Comparison of ENCODE assay signal across 17 cellular contexts in genomic region chr7:116918744-116919143, GRCh38. TPM values are rescaled to one million over a fixed set of nuclear protein-coding genes. Genes with fewer than 3 reads are reported as not detected.
DNase-seq lines count a peak whose midpoint lies in the region; ATAC-seq, FAIRE-seq and TF ChIP-seq lines count a peak whose summit lies in the region.
"Had no signal": no experiment of that assay in that cellular context is flagged by ENCODE, and none has a peak within 500 bp of the region (broad histone marks: within the 10 kb centered on the region; RNA-seq: fewer than 3 reads in every experiment).

No MANE protein-coding gene starts in this region.

- peak; percentile 53 for ATAC-seq in SK-N-SH treated with all-trans-retinoic acid at 6 μM for 48 hours
- ATAC-seq: A549; CD8-positive, alpha-beta T cell; GM12878 had no signal

- 88% methylated on average over 3 of the region's 3 CpGs for WGBS in SK-N-SH (ENCODE audit: low lambda C conversion rate)
- WGBS in mesenchymal stem cell: no CpG with 5 or more reads among the region's 3 CpGs

- no peak overlapping the region for H4K91ac ChIP-seq in mesenchymal stem cell (ENCODE audit: low read length)

- H3K9ac ChIP-seq in SK-N-SH (no peak overlapping the region), kidney (ENCODE audit: low read length in 2 of 2) (no peak overlapping the region), mesenchymal stem cell (ENCODE audit: low read length) (no peak overlapping the region)
- H3K9ac ChIP-seq: BLaER1 treated with 17β-estradiol and CSF1 and Interleukin-3, amounts not matched to agents 10 nM and 100 nM; GM23248 had no signal

- DNase-seq in SK-N-SH: no peak
- peak; percentile 73 for DNase-seq in amniotic epithelial cell (ENCODE audit: low read depth)
- DNase-seq in kidney: no peak
- no peak for DNase-seq in mesenchymal stem cell
- DNase-seq in vagina (ENCODE audit: extremely low spot score in 2 of 2): no peak
- DNase-seq in hypothalamus (lab: John Stamatoyannopoulos, UW): no peak
- DNase-seq: Calu3; CD8-positive, alpha-beta T cell; DMS79 treated with DMSO at 0.1 percent for 48 hours; EL; GM23248 had no signal

- no peak overlapping the region for H3K27ac ChIP-seq in SK-N-SH (ENCODE audit: low read depth in 2 of 2, low read length in 1 of 2)
- H3K27ac ChIP-seq in kidney (ENCODE audit: low read depth in 2 of 2, low read length in 2 of 2): no peak overlapping the region
- H3K27ac ChIP-seq in mesenchymal stem cell (ENCODE audit: low read length, poor library complexity, severe bottlenecking): no peak overlapping the region
- no peak overlapping the region for H3K27ac ChIP-seq in vagina
- H3K27ac ChIP-seq: 22Rv1; A549; BLaER1 treated with 17β-estradiol and CSF1 and Interleukin-3, amounts not matched to agents 10 nM and 100 nM; GM23248 had no signal

- no peak for TF ChIP-seq POLR2A in vagina (IDR thresholded peaks at IDR 0.05)

- H2BK12ac ChIP-seq in mesenchymal stem cell (ENCODE audit: low read length in 2 of 2): no peak overlapping the region

- H4K8ac ChIP-seq in mesenchymal stem cell (ENCODE audit: low read length): no peak overlapping the region

- POLR2A ChIA-PET in SK-N-SH (lab: Yijun Ruan, JAX): no interaction called here

- H2BK120ac ChIP-seq in mesenchymal stem cell (ENCODE audit: low read depth, low read length): no peak overlapping the region

- H3K36me3 ChIP-seq in SK-N-SH (replicated peaks in 1 of 2; ENCODE audit: control insufficient read depth in 1 of 2, insufficient read depth in 2 of 2, low read length in 1 of 2) (peaks cover 32 to 51% of the 10 kb centered on the region in 2 experiments), kidney (ENCODE audit: control insufficient read depth in 1 of 2, insufficient read depth in 2 of 2, low read length in 2 of 2) (peaks cover 0 to 22% of the 10 kb centered on the region in 2 donors), mesenchymal stem cell (ENCODE audit: control insufficient read depth in 1 of 2, insufficient read depth in 2 of 2, low read depth in 1 of 2, low read length in 2 of 2) (peaks cover 22 to 61% of the 10 kb centered on the region in 2 experiments), vagina (peaks cover 0 to 31% of the 10 kb centered on the region in 2 donors)

- no peak for TF ChIP-seq EP300 in SK-N-SH (IDR thresholded peaks at IDR 0.05; ENCODE audit: borderline replicate concordance in 1 of 2, low read depth in 1 of 2, low read length in 1 of 2)

- H3K27me3 ChIP-seq in SK-N-SH (ENCODE audit: insufficient read depth): no peaks in the 10 kb centered on the region
- H3K27me3 ChIP-seq in mesenchymal stem cell (ENCODE audit: control insufficient read depth in 1 of 2, insufficient read depth in 1 of 2, low read length in 2 of 2): no peaks in the 10 kb centered on the region
- H3K27me3 ChIP-seq in vagina: no peaks in the 10 kb centered on the region
- H3K27me3 ChIP-seq: BLaER1 treated with 17β-estradiol and CSF1 and Interleukin-3, amounts not matched to agents 10 nM and 100 nM had no signal

- H3K18ac ChIP-seq in mesenchymal stem cell (ENCODE audit: low read depth in 1 of 2, low read length in 2 of 2): no peak overlapping the region

- no peak for TF ChIP-seq RAD21 in SK-N-SH (IDR thresholded peaks at IDR 0.05; ENCODE audit: low read length)

- TF ChIP-seq CTCF in SK-N-SH (IDR thresholded peaks at IDR 0.05): no peak
- no peak for TF ChIP-seq CTCF in kidney (IDR thresholded peaks at IDR 0.05; ENCODE audit: borderline replicate concordance, extremely low read depth, insufficient read depth)
- TF ChIP-seq CTCF in vagina (IDR thresholded peaks at IDR 0.05): no peak

- no peak overlapping the region for H3K23ac ChIP-seq in mesenchymal stem cell (ENCODE audit: low read length in 2 of 2)

- H3F3A ChIP-seq in SK-N-SH (replicated peaks; ENCODE audit: insufficient read depth): no peaks in the 10 kb centered on the region

- H2BK5ac ChIP-seq in mesenchymal stem cell (ENCODE audit: low read depth, low read length, poor library complexity, severe bottlenecking): no peak overlapping the region

- H4K20me1 ChIP-seq in SK-N-SH (ENCODE audit: insufficient read depth): no peaks in the 10 kb centered on the region

- H2BK15ac ChIP-seq in mesenchymal stem cell (ENCODE audit: low read depth, poor library complexity, severe bottlenecking): no peak overlapping the region

- H3K9me2 ChIP-seq in SK-N-SH: no peaks in the 10 kb centered on the region

- H3K14ac ChIP-seq in mesenchymal stem cell (ENCODE audit: low read length in 2 of 2): no peak overlapping the region

- H3K4me2 ChIP-seq in SK-N-SH (no peak overlapping the region), mesenchymal stem cell (ENCODE audit: low read length, poor library complexity, severe bottlenecking) (no peak overlapping the region)
- H3K4me2 ChIP-seq: A549; BLaER1 treated with 17β-estradiol and CSF1 and Interleukin-3, amounts not matched to agents 10 nM and 100 nM had no signal

- H3K4me1 ChIP-seq in SK-N-SH (ENCODE audit: control insufficient read depth in 1 of 2, insufficient read depth in 2 of 2, low read depth in 1 of 2, low read length in 1 of 2) (no peaks in the 10 kb centered on the region), kidney (ENCODE audit: control insufficient read depth in 1 of 2, insufficient read depth in 1 of 2, low read depth in 1 of 2, low read length in 2 of 2) (no peaks in the 10 kb centered on the region), mesenchymal stem cell (ENCODE audit: control insufficient read depth, insufficient read depth, low read depth, low read length) (peaks cover 1% of the 10 kb centered on the region), vagina (no peaks in the 10 kb centered on the region)
- H3K4me1 ChIP-seq: A549; BLaER1 treated with 17β-estradiol and CSF1 and Interleukin-3, amounts not matched to agents 10 nM and 100 nM had no signal

- peaks cover 5% of the 10 kb centered on the region for H3K79me1 ChIP-seq in mesenchymal stem cell (replicated peaks; ENCODE audit: low read length, poor library complexity, severe bottlenecking)

- intact Hi-C loops in kidney (cut with DNase I): no loop called here
- intact Hi-C loops in vagina (cut with DNase I): no loop called here

- CTCF ChIA-PET in SK-N-SH (lab: Yijun Ruan, JAX): interaction anchor here (0.6 to 3.3 kb wide), 5 partner anchors 9 to 209 kb away, joined by 3 to 14 read pairs (median 4); no protein-coding TSS in a partner anchor

- FAIRE-seq in kidney (lab: Jason Lieb, UNC): peak; percentile 64

- H2AFZ ChIP-seq in SK-N-SH (ENCODE audit: low read depth) (no peak overlapping the region), mesenchymal stem cell (ENCODE audit: low read depth, low read length) (no peak overlapping the region)
- H2AFZ ChIP-seq: GM23248 had no signal

- H2AK5ac ChIP-seq in mesenchymal stem cell (ENCODE audit: low read length, severe bottlenecking): no peak overlapping the region

- H3K4ac ChIP-seq in mesenchymal stem cell (ENCODE audit: low read depth in 1 of 2, low read length in 2 of 2): no peak overlapping the region

- no peaks in the 10 kb centered on the region; the same call in 1 of the 2 replicates for H3K79me2 ChIP-seq in SK-N-SH (ENCODE audit: insufficient read depth)

- H3K4me3 ChIP-seq in SK-N-SH (ENCODE audit: low read depth in 2 of 2, low read length in 1 of 2) (no peak overlapping the region), kidney (ENCODE audit: low read length in 2 of 2) (no peak overlapping the region), mesenchymal stem cell (ENCODE audit: insufficient read depth in 1 of 2, low read depth in 1 of 2, low read length in 2 of 2) (no peak overlapping the region), vagina (no peak overlapping the region)
- H3K4me3 ChIP-seq: A549; BLaER1 treated with 17β-estradiol and CSF1 and Interleukin-3, amounts not matched to agents 10 nM and 100 nM; GM12878; GM23248; HAP-1 had no signal

- no peaks in the 10 kb centered on the region for H3K9me3 ChIP-seq in SK-N-SH
- H3K9me3 ChIP-seq in kidney (ENCODE audit: control insufficient read depth in 1 of 2, low read length in 2 of 2): no peaks in the 10 kb centered on the region
- H3K9me3 ChIP-seq in mesenchymal stem cell (ENCODE audit: control insufficient read depth, low read length): no peaks in the 10 kb centered on the region
- H3K9me3 ChIP-seq in vagina: no peaks in the 10 kb centered on the region
- H3K9me3 ChIP-seq: A549; BLaER1 treated with 17β-estradiol and CSF1 and Interleukin-3, amounts not matched to agents 10 nM and 100 nM; HAP-1 had no signal

TF ChIP-seq in SK-N-SH treated with all-trans-retinoic acid at 6 μM for 48 hours, 23 proteins besides CTCF, POLR2A, EP300 and RAD21 (continues in another document):
- no peak for TF ChIP-seq ISL1 (CRISPR knock-in tag; IDR thresholded peaks at IDR 0.05)

TF ChIP-seq in SK-N-SH, 30 proteins besides CTCF, POLR2A, EP300 and RAD21 (continues in another document):
- TF ChIP-seq JUND (IDR thresholded peaks at IDR 0.05) (no peak), TCF12 (IDR thresholded peaks at IDR 0.05) (no peak), GABPA (IDR thresholded peaks at IDR 0.05; ENCODE audit: low read depth) (no peak), IRF3 (IDR thresholded peaks at IDR 0.05; ENCODE audit: low read depth, low read length) (no peak), NFIC (IDR thresholded peaks at IDR 0.05; ENCODE audit: borderline replicate concordance) (no peak), RCOR1 (IDR thresholded peaks at IDR 0.05; ENCODE audit: low read length) (no peak), MEF2A (IDR thresholded peaks at IDR 0.05; ENCODE audit: borderline replicate concordance, low read depth) (no peak)

RNA-seq across cellular contexts. Expression of gene ST7, which starts 34.6 kb away (rescaled TPM):
- polyA plus RNA-seq in SK-N-SH (2012; rRNA removed): 23.5 and 32.2 TPM in 2 replicates
- polyA plus RNA-seq in SK-N-SH (2012; cell fraction: cytosol; rRNA removed): 24.3 and 25.8 TPM in 2 replicates
- 25.8 and 53.7 TPM in 2 replicates for polyA plus RNA-seq in SK-N-SH (2012; cell fraction: nucleus; rRNA removed)
- total RNA-seq in kidney: 21.5 TPM
- polyA plus RNA-seq in kidney (ENCODE audit: insufficient read depth, low read depth, low replicate concordance): 29.8 TPM
- 23.8 TPM for polyA plus RNA-seq in mesenchymal stem cell (2013, experiment 1 of 2)
- 24.5 TPM for polyA plus RNA-seq in mesenchymal stem cell (2013, experiment 2 of 2)
- total RNA-seq in vagina: 15.2 TPM

RNA-seq across cellular contexts. Expression of gene CAPZA2, which starts 56.4 kb away (rescaled TPM):
- 44.6 and 65.6 TPM in 2 replicates for polyA plus RNA-seq in SK-N-SH (2012; rRNA removed)
- 85.6 and 130 TPM in 2 replicates for polyA plus RNA-seq in SK-N-SH (2012; cell fraction: cytosol; rRNA removed)
- 11.0 and 33.0 TPM in 2 replicates for polyA plus RNA-seq in SK-N-SH (2012; cell fraction: nucleus; rRNA removed)
- total RNA-seq in kidney: 295 TPM
- 130 TPM for polyA plus RNA-seq in kidney (ENCODE audit: insufficient read depth, low read depth, low replicate concordance)
- 81.3 TPM for polyA plus RNA-seq in mesenchymal stem cell (2013, experiment 1 of 2)
- 77.0 TPM for polyA plus RNA-seq in mesenchymal stem cell (2013, experiment 2 of 2)
- total RNA-seq in vagina: 86.2 TPM
